ENCODE assay signal across 17 cellular contexts in genomic region chr1:24096009-24096736, GRCh38. TPM values are rescaled to one million over a fixed set of nuclear protein-coding genes. Genes with fewer than 3 reads are reported as not detected.
DNase-seq lines count a peak whose midpoint lies in the region; ATAC-seq and TF ChIP-seq lines count a peak whose summit lies in the region.
"Had no signal": no experiment of that assay in that cellular context is flagged by ENCODE, and none has a peak within 500 bp of the region (broad histone marks: within the 10 kb centered on the region; RNA-seq: fewer than 3 reads in every experiment).

No MANE protein-coding gene starts in this region.

- peak overlapping the region in 2 of 3 experiments; percentile 30 to 47 for H3K27ac Mint-ChIP-seq in nephron
- no peak overlapping the region for H3K27ac Mint-ChIP-seq in stimulated activated memory B cell treated with anti-CD40 and anti-IgM and Interleukin-4, amounts not matched to agents 10 μg/mL and 1 μg/mL and 100 μg/mL, for 72 hours
- H3K27ac Mint-ChIP-seq: HFFc6 had no signal

- peaks cover 4% of the 10 kb centered on the region for H3K36me3 Mint-ChIP-seq in nephron (ENCODE audit: low read depth)
- H3K36me3 Mint-ChIP-seq in stimulated activated memory B cell treated with anti-CD40 and anti-IgM and Interleukin-4, amounts not matched to agents 10 μg/mL and 1 μg/mL and 100 μg/mL, for 72 hours, result no peaks in the 10 kb centered on the region

- H3K4me1 Mint-ChIP-seq in nephron, result peaks cover 45% of the 10 kb centered on the region
- H3K4me1 Mint-ChIP-seq in stimulated activated memory B cell treated with anti-CD40 and anti-IgM and Interleukin-4, amounts not matched to agents 10 μg/mL and 1 μg/mL and 100 μg/mL, for 72 hours, result no peaks in the 10 kb centered on the region

- no peak for DNase-seq in Right ventricle myocardium inferior (ENCODE audit: missing footprints)
- DNase-seq in left ventricle myocardium inferior, result peak; percentile 69
- DNase-seq in stimulated activated CD4-positive, alpha-beta T cell treated with anti-CD3 and anti-CD28 coated beads, Interleukin-4, amount 100 ng/mL, for 1 hour, result no peak
- DNase-seq in NCI-H2107 treated with DMSO at 0.1 percent for 48 hours (lab: John Stamatoyannopoulos, UW; ENCODE audit: unreplicated experiment), result no peak
- DNase-seq: Caco-2, DMS153, GOT3, HFFc6, MG63, NCI-H1105, NCI-H1694 treated with DMSO at 0.1 percent for 48 hours, NCI-H345, NCI-H69, SIG-M5 had no signal

- H3K27ac ChIP-seq in left ventricle myocardium inferior (replicated peaks), result peak overlapping the region; percentile 96

- H3K9me3 Mint-ChIP-seq in nephron, result no peaks in the 10 kb centered on the region
- H3K9me3 Mint-ChIP-seq in stimulated activated memory B cell treated with anti-CD40 and anti-IgM and Interleukin-4, amounts not matched to agents 10 μg/mL and 1 μg/mL and 100 μg/mL, for 72 hours, result no peaks in the 10 kb centered on the region
- H3K9me3 Mint-ChIP-seq: HFFc6 had no signal

- peaks cover 87% of the 10 kb centered on the region for H3K4me1 ChIP-seq in left ventricle myocardium inferior
- H3K4me1 ChIP-seq: Caco-2 had no signal

- TF ChIP-seq CTCF in left ventricle myocardium inferior (IDR thresholded peaks at IDR 0.05; ENCODE audit: borderline replicate concordance) (no peak), nephron (IDR thresholded peaks at IDR 0.05; ENCODE audit: unreplicated experiment in 3 of 3) (no peak)

- intact Hi-C loops in Right ventricle myocardium inferior (cut with DNase I), result no loop called here
- intact Hi-C loops in left ventricle myocardium inferior (cut with micrococcal nuclease), result no loop called here

- H3K27me3 ChIP-seq in left ventricle myocardium inferior (ENCODE audit: low read depth), result no peaks in the 10 kb centered on the region
- H3K27me3 ChIP-seq: MG63 had no signal

- H3K4me3 Mint-ChIP-seq in nephron, result peak overlapping the region in 1 of 3 experiments; percentile 58
- no peak overlapping the region for H3K4me3 Mint-ChIP-seq in stimulated activated memory B cell treated with anti-CD40 and anti-IgM and Interleukin-4, amounts not matched to agents 10 μg/mL and 1 μg/mL and 100 μg/mL, for 72 hours
- H3K4me3 Mint-ChIP-seq: HFFc6 had no signal

- peaks cover 36% of the 10 kb centered on the region for H3K36me3 ChIP-seq in left ventricle myocardium inferior
- H3K36me3 ChIP-seq: MG63 had no signal

- H3K27me3 Mint-ChIP-seq in nephron (ENCODE audit: low read depth), result peaks cover 8% of the 10 kb centered on the region
- H3K27me3 Mint-ChIP-seq in stimulated activated memory B cell treated with anti-CD40 and anti-IgM and Interleukin-4, amounts not matched to agents 10 μg/mL and 1 μg/mL and 100 μg/mL, for 72 hours, result peaks cover 48% of the 10 kb centered on the region

- H3K9me3 ChIP-seq in left ventricle myocardium inferior (replicated peaks), result no peaks in the 10 kb centered on the region
- H3K9me3 ChIP-seq: Caco-2, MG63 had no signal

- H3K4me3 ChIP-seq in left ventricle myocardium inferior, result peak overlapping the region; percentile 12
- H3K4me3 ChIP-seq: MG63 had no signal

- peak; percentile 82 for ATAC-seq in Right ventricle myocardium inferior
- peak; percentile 29 for ATAC-seq in stimulated activated memory B cell treated with anti-CD40 and anti-IgM and Interleukin-4, amounts not matched to agents 10 μg/mL and 1 μg/mL and 100 μg/mL, for 72 hours
- ATAC-seq in HG02970 (IDR thresholded peaks at IDR 0.05; ENCODE audit: low FRiP score, unreplicated experiment), result no peak

RNA-seq across cellular contexts. Expression of gene MYOM3, which starts 15.8 kb away (rescaled TPM):
- total RNA-seq in Right ventricle myocardium inferior (403 TPM), left ventricle myocardium inferior (440 TPM)
- total RNA-seq: Caco-2 had no signal

RNA-seq across cellular contexts. Expression of gene IL22RA1, which starts 46.8 kb away (rescaled TPM):
- total RNA-seq in Right ventricle myocardium inferior (0.24 TPM), left ventricle myocardium inferior (0.14 TPM)
- total RNA-seq: HFFc6 had no signal
